In genomic region chr14:42047421-42048045, GRCh38 we compare ENCODE assay signal across 20 cellular contexts.
DNase-seq lines count a peak whose midpoint lies in the region; ATAC-seq, FAIRE-seq and TF ChIP-seq lines count a peak whose summit lies in the region.
"Had no signal": no experiment of that assay in that cellular context is flagged by ENCODE, and none has a peak within 500 bp of the region (broad histone marks: within the 10 kb centered on the region; RNA-seq: fewer than 3 reads in every experiment).

No MANE protein-coding gene starts in this region.

- WGBS in HepG2 (ENCODE audit: low lambda C conversion rate) = 0% methylated on average over 3 of the region's 3 CpGs
- 17% methylated on average over 3 of the region's 3 CpGs for WGBS in right lobe of liver (ENCODE audit: insufficient coverage, low coverage, low lambda C conversion rate, missing lambda C conversion rate)
- WGBS in H1 (ENCODE audit: extremely low coverage in 1 of 2, insufficient coverage in 1 of 2, insufficient read length in 1 of 2, insufficient replicate concordance in 2 of 2, low coverage in 1 of 2, low lambda C conversion rate in 2 of 2, missing lambda C conversion rate in 1 of 2), 2 experiments = 82% methylated on average over 3 of the region's 3 CpGs; no CpG with 5 or more reads in 1 of the 2 experiments

- no peaks in the 10 kb centered on the region for H3K79me1 ChIP-seq in H1 (ENCODE audit: low read depth, low read length)

- H3K9me3 ChIP-seq in HepG2 (ENCODE audit: low read length) (peaks cover 55% of the 10 kb centered on the region), right lobe of liver (no peaks in the 10 kb centered on the region), H1 (ENCODE audit: insufficient read depth in 2 of 2, low read depth in 1 of 2, low read length in 1 of 2) (no peaks in the 10 kb centered on the region)
- H3K9me3 ChIP-seq: breast epithelium, upper lobe of left lung had no signal

- no peak overlapping the region for H2AK5ac ChIP-seq in H1 (ENCODE audit: low read depth, low read length)

- no peak overlapping the region for H4K5ac ChIP-seq in H1 (ENCODE audit: insufficient read length, low read depth, low read length)

- H2BK5ac ChIP-seq in H1 (ENCODE audit: low read depth, low read length) = no peak overlapping the region

- H3K14ac ChIP-seq in H1 (ENCODE audit: insufficient read length) = no peak overlapping the region

- CTCF ChIA-PET in HepG2 (lab: Yijun Ruan, JAX; ENCODE audit: low intra/inter-chr PET ratio, low total read pairs) (no interaction called here), H1 (lab: Charles Lee; ENCODE audit: partially characterized antibody) (no interaction called here)

- DNase-seq in HepG2 (ENCODE audit: low spot score) = no peak
- DNase-seq in right lobe of liver = no peak
- peak; percentile 1 for DNase-seq in SKM-1 (lab: John Stamatoyannopoulos, UW; ENCODE audit: unreplicated experiment)
- DNase-seq in H1 (ENCODE audit: low read depth in 1 of 2, low spot score in 2 of 2) = no peak
- DNase-seq in urothelium cell line (ENCODE audit: low spot score) = peak; percentile 4
- no peak for DNase-seq in NCI-H748 treated with DMSO at 0.1 percent for 48 hours (lab: John Stamatoyannopoulos, UW)
- DNase-seq in T-helper 9 cell = no peak
- DNase-seq: 8988T; activated T-cell treated with anti-CD3 and anti-CD28 coated beads for 4 hours; CD4-positive, CD25-positive, alpha-beta regulatory T cell; effector CD4-positive, alpha-beta T cell; left ventricle myocardium superior; NCI-H1417; NCI-H2227 treated with DMSO at 0.1 percent for 48 hours; stimulated activated naive CD4-positive, alpha-beta T cell; T-helper 1 cell; upper lobe of left lung had no signal

- H3K4me3 ChIP-seq in HepG2 (replicated peaks in 1 of 3; ENCODE audit: insufficient read depth in 1 of 3, low read depth in 2 of 3, low read length in 3 of 3) = no peak overlapping the region
- H3K4me3 ChIP-seq in right lobe of liver = no peak overlapping the region
- no peak overlapping the region for H3K4me3 ChIP-seq in H1 (ENCODE audit: extremely low read depth in 1 of 4, insufficient read depth in 2 of 4, low read depth in 3 of 4, low read length in 4 of 4)
- H3K4me3 ChIP-seq: breast epithelium, upper lobe of left lung had no signal

- no peak for TF ChIP-seq POLR2A in HepG2 (IDR thresholded peaks at IDR 0.05; ENCODE audit: insufficient read depth in 1 of 2, low read depth in 2 of 2, low read length in 2 of 2)
- no peak for TF ChIP-seq POLR2A in right lobe of liver (IDR thresholded peaks at IDR 0.05)
- TF ChIP-seq POLR2A in H1 (IDR thresholded peaks at IDR 0.05; ENCODE audit: control extremely low read depth in 1 of 2, low read depth in 2 of 2, low read length in 2 of 2) = no peak

- FAIRE-seq in HepG2 (lab: Jason Lieb, UNC) (no peak), H1 (lab: Jason Lieb, UNC) (no peak), urothelium cell line (lab: Jason Lieb, UNC) (no peak)
- FAIRE-seq: H54 had no signal

- no TSS peak for BruUV-seq in HepG2 (replicated peaks; lab: Mats Ljungman, UMichigan)

- H2BK120ac ChIP-seq in H1 (replicated peaks; ENCODE audit: low read depth, low read length) = no peak overlapping the region

- no peak overlapping the region for H3K56ac ChIP-seq in H1 (replicated peaks; ENCODE audit: insufficient read length, low read depth, low read length)

- H3K27me3 ChIP-seq in HepG2 (ENCODE audit: control insufficient read depth in 1 of 2, insufficient read depth in 2 of 2, low read length in 2 of 2) (no peaks in the 10 kb centered on the region), right lobe of liver (no peaks in the 10 kb centered on the region), H1 (replicated peaks in 1 of 4; ENCODE audit: control insufficient read depth in 3 of 4, extremely low read depth in 1 of 4, insufficient read depth in 3 of 4, low read length in 3 of 4) (no peaks in the 10 kb centered on the region)
- H3K27me3 ChIP-seq: breast epithelium, upper lobe of left lung had no signal

- no peaks in the 10 kb centered on the region for H3K23me2 ChIP-seq in H1 (ENCODE audit: low read depth, low read length)

- TF ChIP-seq EP300 in HepG2 (IDR thresholded peaks at IDR 0.05; ENCODE audit: low read depth in 2 of 2, low read length in 2 of 2) (no peak), HepG2 (CRISPR knock-in tag; IDR thresholded peaks at IDR 0.05; ENCODE audit: borderline replicate concordance) (no peak), H1 (IDR thresholded peaks at IDR 0.05; ENCODE audit: borderline replicate concordance in 1 of 2, low read depth in 2 of 2, low read length in 2 of 2) (no peak)

- no peaks in the 10 kb centered on the region for H3K36me3 ChIP-seq in HepG2 (replicated peaks in 1 of 2; ENCODE audit: control insufficient read depth in 1 of 2, insufficient read depth in 2 of 2, low read length in 2 of 2)
- H3K36me3 ChIP-seq in right lobe of liver = no peaks in the 10 kb centered on the region
- H3K36me3 ChIP-seq in H1 (ENCODE audit: control insufficient read depth in 2 of 4, insufficient read depth in 4 of 4, low read length in 3 of 4) = no peaks in the 10 kb centered on the region
- H3K36me3 ChIP-seq: breast epithelium, upper lobe of left lung had no signal

- no peak overlapping the region for H3K23ac ChIP-seq in H1 (ENCODE audit: insufficient read length)

- H3K4me1 ChIP-seq in HepG2 (ENCODE audit: insufficient read depth, low read length) (no peaks in the 10 kb centered on the region), right lobe of liver (no peaks in the 10 kb centered on the region), H1 (replicated peaks in 1 of 4; ENCODE audit: control insufficient read depth in 3 of 4, insufficient read depth in 4 of 4, low read length in 3 of 4) (no peaks in the 10 kb centered on the region; a peak in 1 of 7 replicates)
- H3K4me1 ChIP-seq: breast epithelium, upper lobe of left lung had no signal

- H2AFZ ChIP-seq in HepG2 (ENCODE audit: low read length) = no peak overlapping the region
- H2AFZ ChIP-seq in H1 (ENCODE audit: low read length) = peak overlapping the region; percentile 88

- POLR2A ChIA-PET in HepG2 (lab: Yijun Ruan, JAX) = no interaction called here
- POLR2A ChIA-PET in H1 (lab: Charles Lee; ENCODE audit: partially characterized antibody) = no interaction called here

- no peaks in the 10 kb centered on the region for H4K20me1 ChIP-seq in HepG2 (ENCODE audit: insufficient read depth, low read length)
- H4K20me1 ChIP-seq in H1 (replicated peaks in 1 of 2; ENCODE audit: control insufficient read depth in 1 of 2, insufficient read depth in 2 of 2, low read length in 2 of 2) = no peaks in the 10 kb centered on the region

- H3K4ac ChIP-seq in H1 (replicated peaks; ENCODE audit: insufficient read length, low read depth, low read length) = no peak overlapping the region

- intact Hi-C loops in HepG2 (cut with micrococcal nuclease; ENCODE audit: unreplicated experiment) (no loop called here), right lobe of liver (cut with DNase I) (no loop called here)

- in situ Hi-C loops in HepG2 (cut with HindIII; ENCODE audit: extremely low pct_ligation_motif_present, low pct_unique_long_range_greater_than_20kb) = no loop called here

- TF ChIP-seq CTCF in HepG2 (CRISPR knock-in tag; IDR thresholded peaks at IDR 0.05) = no peak
- TF ChIP-seq CTCF in right lobe of liver (IDR thresholded peaks at IDR 0.05) = no peak
- TF ChIP-seq CTCF in H1 (IDR thresholded peaks at IDR 0.05; ENCODE audit: control extremely low read depth in 1 of 3, insufficient read depth in 1 of 3, low read depth in 1 of 3, low read length in 3 of 3) = no peak

- H2BK20ac ChIP-seq in H1 (ENCODE audit: low read length) = no peak overlapping the region

- H3K27ac ChIP-seq in HepG2 (ENCODE audit: extremely low read length, insufficient read depth, low read length) (no peak overlapping the region), right lobe of liver (no peak overlapping the region), H1 (ENCODE audit: low read depth, low read length) (no peak overlapping the region)
- H3K27ac ChIP-seq: breast epithelium, upper lobe of left lung had no signal

- H4K8ac ChIP-seq in H1 (ENCODE audit: extremely low read depth, insufficient read depth, low read length) = no peak overlapping the region

- ATAC-seq in HepG2 (no peak), right lobe of liver (no peak), HG03439 (IDR thresholded peaks at IDR 0.05; ENCODE audit: unreplicated experiment) (no peak)
- ATAC-seq: left ventricle myocardium superior had no signal

- H3K79me2 ChIP-seq in HepG2 (ENCODE audit: insufficient read depth, low read length) (no peaks in the 10 kb centered on the region), H1 (ENCODE audit: control insufficient read depth in 1 of 2, insufficient read depth in 2 of 2, low read length in 2 of 2) (no peaks in the 10 kb centered on the region)

- no peak overlapping the region for H3K18ac ChIP-seq in H1 (ENCODE audit: extremely low read depth, low read length)

- H4K91ac ChIP-seq in H1 (replicated peaks; ENCODE audit: insufficient read length, low read length) = no peak overlapping the region

- H2BK15ac ChIP-seq in H1 (ENCODE audit: low read length) = no peak overlapping the region

- no peak overlapping the region for H3K9ac ChIP-seq in HepG2 (ENCODE audit: insufficient read depth, low read depth, low read length)
- H3K9ac ChIP-seq in H1 (replicated peaks in 1 of 4; ENCODE audit: extremely low read depth in 1 of 4, low read depth in 3 of 4, low read length in 3 of 4) = no peak overlapping the region

- no peak overlapping the region for H3K4me2 ChIP-seq in HepG2 (ENCODE audit: low read depth, low read length)
- H3K4me2 ChIP-seq in H1 (ENCODE audit: insufficient read depth in 1 of 2, low read depth in 2 of 2, low read length in 2 of 2) = no peak overlapping the region

- TF ChIP-seq RAD21 in HepG2 (CRISPR knock-in tag; IDR thresholded peaks at IDR 0.05) (no peak), H1 (IDR thresholded peaks at IDR 0.05 in 1 of 2, conservative IDR thresholded peaks at IDR 0.05 in 1 of 2; ENCODE audit: low read depth in 2 of 2, low read length in 2 of 2) (no peak)

- H2BK12ac ChIP-seq in H1 (ENCODE audit: low read depth, low read length) = no peak overlapping the region

TF ChIP-seq in HepG2, 621 proteins besides CTCF, POLR2A, EP300 and RAD21 (continues in another document):
- TF ChIP-seq ATF7 (IDR thresholded peaks at IDR 0.05) = peak; percentile 73
- TF ChIP-seq ATF7 (CRISPR knock-in tag; IDR thresholded peaks at IDR 0.05) = no peak
- TF ChIP-seq MAFF (IDR thresholded peaks at IDR 0.05; ENCODE audit: low read depth, low read length) = no peak
- TF ChIP-seq NPAS2 (CRISPR knock-in tag; IDR thresholded peaks at IDR 0.05; ENCODE audit: borderline replicate concordance) = no peak
- TF ChIP-seq ZNF790 (CRISPR knock-in tag; IDR thresholded peaks at IDR 0.05; ENCODE audit: borderline replicate concordance) = no peak
- TF ChIP-seq RELA (CRISPR knock-in tag; IDR thresholded peaks at IDR 0.05) = no peak

TF ChIP-seq in H1, 55 proteins besides CTCF, POLR2A, EP300 and RAD21:
- TF ChIP-seq KDM5A (IDR thresholded peaks at IDR 0.05; ENCODE audit: low read length) = no peak
- no peak for TF ChIP-seq EZH2 (IDR thresholded peaks at IDR 0.05; ENCODE audit: low read depth, low read length, severe bottlenecking)
- TF ChIP-seq BRCA1 (IDR thresholded peaks at IDR 0.05; ENCODE audit: low read depth, low read length) = no peak
TF ChIP-seq in H1: peak in this region for 0.

Comparison
In these comparisons a context has a peak if more than half of its experiments do, and no peak if none do; other contexts are left out.
1. DNase-seq: peak in SKM-1 (single experiment) and urothelium cell line (single experiment); none in HepG2 (single experiment), right lobe of liver (0 of 3), H1 (0 of 2), NCI-H748 treated with DMSO at 0.1 percent for 48 hours (single experiment) and T-helper 9 cell (single experiment).
2. Of the 41 proteins assayed by ChIP-seq in both HepG2 and H1: peak only in HepG2: FOSL1; only in H1: none; in both: none; in neither: 40.